ENCODE assay signal across 8 cellular contexts in the genomic region with DNA sequence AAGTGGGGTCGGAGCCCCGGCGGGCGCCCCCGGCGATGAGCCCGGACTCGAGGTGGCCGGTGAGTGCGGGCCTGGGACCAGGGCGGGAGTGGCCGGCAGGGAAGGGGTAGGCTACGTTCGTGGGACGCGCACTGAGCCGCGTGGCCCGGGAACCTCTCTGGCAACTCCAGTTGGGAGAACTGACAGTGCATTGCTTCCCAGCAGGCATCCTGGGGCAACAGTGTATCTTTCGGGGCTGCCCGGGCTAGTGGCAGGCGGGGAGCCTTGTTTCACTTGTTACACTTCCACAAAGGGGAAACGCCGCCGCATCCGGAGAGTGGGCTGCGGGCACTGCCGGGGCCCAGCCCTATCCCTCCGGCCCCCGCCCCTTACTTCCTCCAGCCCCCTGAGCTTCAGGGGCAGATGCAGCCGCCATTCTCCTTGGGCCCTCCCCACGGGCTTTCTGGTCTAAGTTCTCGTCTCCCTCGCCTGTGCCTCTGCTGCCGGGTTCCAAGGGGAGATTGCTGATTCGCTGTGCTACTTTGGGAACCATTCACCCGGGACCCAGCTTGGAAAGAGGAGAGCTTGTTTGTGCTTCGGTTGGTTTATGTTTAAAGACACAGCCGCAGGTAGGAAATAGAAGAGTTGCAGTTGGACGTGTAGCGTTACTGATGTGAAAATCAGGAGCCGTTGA. TPM values are rescaled to one million over a fixed set of nuclear protein-coding genes. Genes with fewer than 3 reads are reported as not detected.
A peak's percentile ranks its signal among the peaks of the same experiment; 100 is the strongest.
DNase-seq lines count a peak whose midpoint lies in the region; ATAC-seq and TF ChIP-seq lines count a peak whose summit lies in the region.

No MANE protein-coding gene starts in this region.

- ATAC-seq in GM18498 (IDR thresholded peaks at IDR 0.05; ENCODE audit: unreplicated experiment) (peak; percentile 14), HG03039 (IDR thresholded peaks at IDR 0.05; ENCODE audit: unreplicated experiment) (peak; percentile 11), right lobe of liver (no peak)

- H3K27ac ChIP-seq in right lobe of liver (peak overlapping the region; percentile 99), stomach (peak overlapping the region; percentile 96 to 98 (median 97))

- no peak for TF ChIP-seq CTCF in right lobe of liver (IDR thresholded peaks at IDR 0.05)
- no peak for TF ChIP-seq CTCF in stomach (IDR thresholded peaks at IDR 0.05)

- peaks cover 0 to 13% (median 5%) of the 10 kb centered on the region in 4 donors for H3K4me1 ChIP-seq in right lobe of liver
- peaks cover 24 to 60% (median 41%) of the 10 kb centered on the region in 4 donors for H3K4me1 ChIP-seq in stomach

- H3K4me3 ChIP-seq in right lobe of liver = peak overlapping the region; percentile 95 to 99 (median 99)
- peak overlapping the region; percentile 98 to 100 (median 100) for H3K4me3 ChIP-seq in stomach

- TF ChIP-seq EP300 in stomach (IDR thresholded peaks at IDR 0.05) = no peak

- intact Hi-C loops in right lobe of liver (cut with DNase I) (no loop called here), stomach (cut with DNase I; ENCODE audit: low total_unique reads) (no loop called here)

- H3K27me3 ChIP-seq in right lobe of liver (no peaks in the 10 kb centered on the region), stomach (no peaks in the 10 kb centered on the region)

- TF ChIP-seq POLR2A in right lobe of liver (IDR thresholded peaks at IDR 0.05) = no peak
- no peak for TF ChIP-seq POLR2A in stomach (IDR thresholded peaks at IDR 0.05)

- peak; percentile 23 for DNase-seq in T-helper 22 cell (ENCODE audit: low read depth)
- peak; percentile 19 for DNase-seq in cerebellum (ENCODE audit: low spot score)
- peak in 1 of 3 donors; percentile 41 for DNase-seq in right lobe of liver
- DNase-seq in stomach = peak; percentile 29
- no peak for DNase-seq in glomerular visceral epithelial cell (ENCODE audit: extremely low spot score)
- DNase-seq in NCI-H1105 (lab: John Stamatoyannopoulos, UW) = no peak

- H3K36me3 ChIP-seq in right lobe of liver = peaks cover 0 to 21% (median 5%) of the 10 kb centered on the region in 4 donors
- H3K36me3 ChIP-seq in stomach = peaks cover 21 to 37% (median 32%) of the 10 kb centered on the region in 4 donors

- 1% methylated on average over 15 of the region's 42 CpGs for WGBS in right lobe of liver (ENCODE audit: insufficient coverage, low coverage, low lambda C conversion rate, missing lambda C conversion rate)
- WGBS in stomach, 5 donors = 0 to 2% (median 1%) methylated on average over 19 to 42 of the region's 42 CpGs

- H3K9me3 ChIP-seq in right lobe of liver = no peaks in the 10 kb centered on the region
- no peaks in the 10 kb centered on the region for H3K9me3 ChIP-seq in stomach

RNA-seq across cellular contexts. Expression of a gene that starts 0.7 kb away (rescaled TPM):
- total RNA-seq in cerebellum = 15.0 TPM
- total RNA-seq in right lobe of liver = 1 to 10 TPM; 3.5 to 5.4 (median 5.1) TPM
- 10 to 100 TPM in 4 of 5 donors, 1 to 10 TPM in 1; 7.5 to 53.6 (median 15.1) TPM for total RNA-seq in stomach
- 1 to 10 TPM; 4.1 to 5.6 (median 4.6) TPM for polyA plus RNA-seq in stomach

RNA-seq across cellular contexts. Expression of a gene that starts 17.5 kb away (rescaled TPM):
- total RNA-seq in cerebellum (62.0 TPM), right lobe of liver (10 to 100 TPM; 12.3 to 27.8 (median 15.7) TPM), stomach (10 to 100 TPM in 4 of 5 donors, 1 to 10 TPM in 1; 7.6 to 54.5 (median 22.0) TPM)
- 10 to 100 TPM; 12.4 to 20.0 (median 15.1) TPM for polyA plus RNA-seq in stomach

RNA-seq across cellular contexts. Expression of a gene that starts 28.6 kb away (rescaled TPM):
- 4.4 TPM for total RNA-seq in cerebellum
- total RNA-seq in right lobe of liver = not detected
- not detected for total RNA-seq in stomach
- polyA plus RNA-seq in stomach = under 1 TPM in 2 of 3 donors, not detected in 1; 0.10 to 0.19 TPM

RNA-seq across cellular contexts. Expression of a gene that starts 37.5 kb away (rescaled TPM):
- total RNA-seq in cerebellum (12.2 TPM), right lobe of liver (10 to 100 TPM; 10.8 to 33.4 (median 24.5) TPM), stomach (10 to 100 TPM; 14.3 to 61.1 (median 27.4) TPM)
- 10 to 100 TPM; 22.9 to 37.2 (median 23.2) TPM for polyA plus RNA-seq in stomach

Comparison
In these comparisons a context has a peak if more than half of its experiments do, and no peak if none do; other contexts are left out.
1. ATAC-seq: peak in GM18498 (single experiment) and HG03039 (single experiment); none in right lobe of liver (0 of 4).
2. DNase-seq: peak in T-helper 22 cell (single experiment), cerebellum (single experiment) and stomach (single experiment); none in glomerular visceral epithelial cell (single experiment) and NCI-H1105 (single experiment).